Comparison of ENCODE assay signal across 20 cellular contexts in genomic region chr11:121800240-121800639, GRCh38.
DNase-seq lines count a peak whose midpoint lies in the region; FAIRE-seq and TF ChIP-seq lines count a peak whose summit lies in the region.
"Had no signal": no experiment of that assay in that cellular context is flagged by ENCODE, and none has a peak within 500 bp of the region (broad histone marks: within the 10 kb centered on the region; RNA-seq: fewer than 3 reads in every experiment).

No MANE protein-coding gene starts in this region.

- H3K36me3 ChIP-seq in ascending aorta (no peaks in the 10 kb centered on the region), hepatocyte (replicated peaks; ENCODE audit: insufficient read depth, low read depth) (no peaks in the 10 kb centered on the region), neuron (ENCODE audit: insufficient read depth, low read length) (no peaks in the 10 kb centered on the region), kidney (ENCODE audit: control insufficient read depth in 1 of 2, insufficient read depth in 2 of 2, low read length in 2 of 2) (no peaks in the 10 kb centered on the region)
- H3K36me3 ChIP-seq: neutrophil, SJSA1, spleen had no signal

- TF ChIP-seq CTCF in ascending aorta (IDR thresholded peaks at IDR 0.05) (no peak), hepatocyte (IDR thresholded peaks at IDR 0.05; ENCODE audit: poor library complexity) (no peak), kidney (IDR thresholded peaks at IDR 0.05; ENCODE audit: borderline replicate concordance, extremely low read depth, insufficient read depth) (no peak)

- intact Hi-C loops in ascending aorta (cut with DNase I), result loop anchor here (5.0 kb wide), 1 partner anchor 143 kb away; no protein-coding TSS in a partner anchor
- intact Hi-C loops in kidney (cut with DNase I), result no loop called here

- H3K4me3 ChIP-seq in ascending aorta (peak overlapping the region in 1 of 2 donors; percentile 30), hepatocyte (no peak overlapping the region), neuron (ENCODE audit: low read length) (peak overlapping the region; percentile 13), kidney (ENCODE audit: low read length in 2 of 2) (no peak overlapping the region)
- H3K4me3 ChIP-seq: SJSA1, spleen had no signal

- H2AFZ ChIP-seq in hepatocyte (no peak overlapping the region), neuron (ENCODE audit: low read depth, low read length) (peak overlapping the region; percentile 64)

- H3K4me2 ChIP-seq in hepatocyte, result peak overlapping the region; percentile 56

- H3K27ac ChIP-seq in ascending aorta, result peak overlapping the region; percentile 70 to 76
- H3K27ac ChIP-seq in hepatocyte, result peak overlapping the region; percentile 90
- H3K27ac ChIP-seq in kidney (ENCODE audit: low read depth in 2 of 2, low read length in 2 of 2), result no peak overlapping the region
- H3K27ac ChIP-seq: neutrophil, SJSA1, spleen had no signal

- no peak for FAIRE-seq in kidney (lab: Jason Lieb, UNC)

- H4K20me1 ChIP-seq in hepatocyte (ENCODE audit: insufficient read depth, poor library complexity, severe bottlenecking), result no peaks in the 10 kb centered on the region

- H3K4me1 ChIP-seq in ascending aorta, result peaks cover 3 to 14% of the 10 kb centered on the region in 2 donors
- H3K4me1 ChIP-seq in hepatocyte (ENCODE audit: insufficient read depth), result peaks cover 24% of the 10 kb centered on the region
- H3K4me1 ChIP-seq in neuron (ENCODE audit: insufficient read depth, low read length), result peaks cover 22% of the 10 kb centered on the region
- H3K4me1 ChIP-seq in kidney (ENCODE audit: control insufficient read depth in 1 of 2, insufficient read depth in 1 of 2, low read depth in 1 of 2, low read length in 2 of 2), result no peaks in the 10 kb centered on the region
- H3K4me1 ChIP-seq: SJSA1, spleen had no signal

- no peak overlapping the region for H3K9ac ChIP-seq in kidney (ENCODE audit: low read length in 2 of 2)

- no peaks in the 10 kb centered on the region for H3K27me3 ChIP-seq in ascending aorta
- H3K27me3 ChIP-seq in hepatocyte, result no peaks in the 10 kb centered on the region
- no peaks in the 10 kb centered on the region for H3K27me3 ChIP-seq in neuron (ENCODE audit: insufficient read depth, low read length)
- H3K27me3 ChIP-seq: neutrophil, SJSA1, spleen had no signal

- H3K9me3 ChIP-seq in ascending aorta (no peaks in the 10 kb centered on the region), hepatocyte (ENCODE audit: low read depth) (no peaks in the 10 kb centered on the region), neuron (ENCODE audit: low read length) (no peaks in the 10 kb centered on the region), kidney (ENCODE audit: control insufficient read depth in 1 of 2, low read length in 2 of 2) (no peaks in the 10 kb centered on the region)
- H3K9me3 ChIP-seq: neutrophil, SJSA1 had no signal

- H3K79me2 ChIP-seq in hepatocyte, result no peaks in the 10 kb centered on the region

- no peaks in the 10 kb centered on the region for H3K9me2 ChIP-seq in hepatocyte (replicated peaks; ENCODE audit: insufficient read depth)

- no peak for DNase-seq in ascending aorta (ENCODE audit: low spot score in 2 of 2)
- no peak for DNase-seq in hepatocyte (ENCODE audit: low spot score)
- DNase-seq in LoVo (ENCODE audit: low spot score), result no peak
- no peak for DNase-seq in activated naive CD4-positive, alpha-beta T cell (lab: John Stamatoyannopoulos, UW)
- no peak for DNase-seq in activated CD4-positive, CD25-positive, alpha-beta regulatory T cell treated with anti-CD3 and anti-CD28 coated beads, Interleukin-2, amount 50 U/mL, for 72 hours
- DNase-seq in kidney, result no peak
- DNase-seq: activated CD4-positive, alpha-beta T cell treated with anti-CD3 and anti-CD28 coated beads for 48 hours; activated naive CD4-positive, alpha-beta T cell treated with anti-CD3 and anti-CD28 coated beads, Interleukin-2, amount 10 ng/mL, durations not matched to agents 7 days and 5 days; activated T-cell treated with anti-CD3 and anti-CD28 coated beads, Interleukin-2, amount 50 U/mL, for 4 hours; amniotic stem cell; CD4-positive, CD25-positive, alpha-beta regulatory T cell; central memory CD4-positive, alpha-beta T cell; NCI-H1092 treated with DMSO at 0.1 percent for 48 hours; NCI-H2029; NCI-H69; spleen; stimulated activated CD4-positive, alpha-beta T cell treated with anti-CD3 and anti-CD28 coated beads, Interleukin-2, amount 100 ng/mL, for 48 hours had no signal

Comparison
In these comparisons a context has a peak if more than half of its experiments do, and no peak if none do; other contexts are left out.
1. H3K27ac ChIP-seq: peak in ascending aorta (2 of 2) and hepatocyte (single experiment); none in kidney (0 of 2).